Comparison of ENCODE assay signal across 22 cellular contexts in genomic region chr1:200631375-200631774, GRCh38. TPM values are rescaled to one million over a fixed set of nuclear protein-coding genes. Genes with fewer than 3 reads are reported as not detected.
DNase-seq lines count a peak whose midpoint lies in the region; ATAC-seq, FAIRE-seq and TF ChIP-seq lines count a peak whose summit lies in the region.
"Had no signal": no experiment of that assay in that cellular context is flagged by ENCODE, and none has a peak within 500 bp of the region (broad histone marks: within the 10 kb centered on the region; RNA-seq: fewer than 3 reads in every experiment).

No MANE protein-coding gene starts in this region.

- no peaks in the 10 kb centered on the region for H3K36me3 Mint-ChIP-seq in mesothelial cell of epicardium
- H3K36me3 Mint-ChIP-seq: CD8-positive, alpha-beta T cell had no signal

- H3K27me3 Mint-ChIP-seq in mesothelial cell of epicardium (ENCODE audit: low read depth) = no peaks in the 10 kb centered on the region
- H3K27me3 Mint-ChIP-seq: B cell; CD4-positive, alpha-beta T cell had no signal

- TF ChIP-seq CTCF in HepG2 (CRISPR knock-in tag; IDR thresholded peaks at IDR 0.05) = no peak
- no peak for TF ChIP-seq CTCF in right lobe of liver (IDR thresholded peaks at IDR 0.05)
- no peak for TF ChIP-seq CTCF in mesothelial cell of epicardium (IDR thresholded peaks at IDR 0.05; ENCODE audit: unreplicated experiment)

- H3K4me2 ChIP-seq in HepG2 (ENCODE audit: low read depth, low read length) = no peak overlapping the region
- H3K4me2 ChIP-seq: A549; BLaER1 treated with 17β-estradiol and CSF1 and Interleukin-3, amounts not matched to agents 10 nM and 100 nM had no signal

- no peak for TF ChIP-seq EP300 in HepG2 (IDR thresholded peaks at IDR 0.05; ENCODE audit: low read depth in 2 of 2, low read length in 2 of 2)
- TF ChIP-seq EP300 in HepG2 (CRISPR knock-in tag; IDR thresholded peaks at IDR 0.05; ENCODE audit: borderline replicate concordance) = no peak

- TF ChIP-seq RAD21 in HepG2 (CRISPR knock-in tag; IDR thresholded peaks at IDR 0.05) = no peak

- no peaks in the 10 kb centered on the region for H3K79me2 ChIP-seq in HepG2 (ENCODE audit: insufficient read depth, low read length)

- no peak for FAIRE-seq in HepG2 (lab: Jason Lieb, UNC)
- FAIRE-seq: A549, D721Med, G401.6, GM12878, GM12892, GM18507 had no signal

- H3K27ac Mint-ChIP-seq in mesothelial cell of epicardium = peak overlapping the region; percentile 34
- H3K27ac Mint-ChIP-seq: B cell; CD4-positive, alpha-beta T cell; CD8-positive, alpha-beta T cell had no signal

- POLR2A ChIA-PET in HepG2 (lab: Yijun Ruan, JAX) = no interaction called here

- no peak overlapping the region for H3K4me3 ChIP-seq in HepG2 (replicated peaks in 1 of 3; ENCODE audit: insufficient read depth in 1 of 3, low read depth in 2 of 3, low read length in 3 of 3)
- no peak overlapping the region for H3K4me3 ChIP-seq in right lobe of liver
- H3K4me3 ChIP-seq: A549; BLaER1 treated with 17β-estradiol and CSF1 and Interleukin-3, amounts not matched to agents 10 nM and 100 nM; GM12878 had no signal

- BruUV-seq in HepG2 (replicated peaks; lab: Mats Ljungman, UMichigan) = no TSS peak

- no peak overlapping the region for H3K4me3 Mint-ChIP-seq in mesothelial cell of epicardium
- H3K4me3 Mint-ChIP-seq: B cell; CD4-positive, alpha-beta T cell; CD8-positive, alpha-beta T cell had no signal

- H4K20me1 ChIP-seq in HepG2 (ENCODE audit: insufficient read depth, low read length) = no peaks in the 10 kb centered on the region
- H4K20me1 ChIP-seq: BLaER1 treated with 17β-estradiol and CSF1 and Interleukin-3, amounts not matched to agents 10 nM and 100 nM had no signal

- peaks cover 11% of the 10 kb centered on the region for H3K4me1 Mint-ChIP-seq in mesothelial cell of epicardium

- no peaks in the 10 kb centered on the region for H3K9me3 ChIP-seq in HepG2 (ENCODE audit: low read length)
- no peaks in the 10 kb centered on the region for H3K9me3 ChIP-seq in right lobe of liver
- H3K9me3 ChIP-seq: A549; BLaER1 treated with 17β-estradiol and CSF1 and Interleukin-3, amounts not matched to agents 10 nM and 100 nM; Caco-2 had no signal

- H3K4me1 ChIP-seq in HepG2 (ENCODE audit: insufficient read depth, low read length) (peaks cover 10% of the 10 kb centered on the region), right lobe of liver (no peaks in the 10 kb centered on the region)
- H3K4me1 ChIP-seq: A549 had no signal

- TF ChIP-seq POLR2A in HepG2 (IDR thresholded peaks at IDR 0.05; ENCODE audit: insufficient read depth in 1 of 2, low read depth in 2 of 2, low read length in 2 of 2) (no peak), right lobe of liver (IDR thresholded peaks at IDR 0.05) (no peak)

- no peak overlapping the region for H3K27ac ChIP-seq in HepG2 (ENCODE audit: extremely low read length, insufficient read depth, low read length)
- no peak overlapping the region for H3K27ac ChIP-seq in right lobe of liver
- H3K27ac ChIP-seq: 22Rv1; A549; BLaER1 treated with 17β-estradiol and CSF1 and Interleukin-3, amounts not matched to agents 10 nM and 100 nM; C4-2B had no signal

- no peak overlapping the region for H2AFZ ChIP-seq in HepG2 (ENCODE audit: low read length)

- intact Hi-C loops in HepG2 (cut with micrococcal nuclease; ENCODE audit: unreplicated experiment) = no loop called here
- intact Hi-C loops in right lobe of liver (cut with DNase I) = no loop called here

- CTCF ChIA-PET in HepG2 (lab: Yijun Ruan, JAX; ENCODE audit: low intra/inter-chr PET ratio, low total read pairs) = no interaction called here

- H3K27me3 ChIP-seq in HepG2 (ENCODE audit: control insufficient read depth in 1 of 2, insufficient read depth in 2 of 2, low read length in 2 of 2) = no peaks in the 10 kb centered on the region
- no peaks in the 10 kb centered on the region for H3K27me3 ChIP-seq in right lobe of liver
- H3K27me3 ChIP-seq: BLaER1 treated with 17β-estradiol and CSF1 and Interleukin-3, amounts not matched to agents 10 nM and 100 nM had no signal

- WGBS in HepG2 (ENCODE audit: low lambda C conversion rate) = 31% methylated on average over 1 of the region's 1 CpG
- 71% methylated on average over 1 of the region's 1 CpG for WGBS in right lobe of liver (ENCODE audit: insufficient coverage, low coverage, low lambda C conversion rate, missing lambda C conversion rate)

- in situ Hi-C loops in HepG2 (cut with HindIII; ENCODE audit: extremely low pct_ligation_motif_present, low pct_unique_long_range_greater_than_20kb) = no loop called here

- H3K9ac ChIP-seq in HepG2 (ENCODE audit: insufficient read depth, low read depth, low read length) = no peak overlapping the region
- H3K9ac ChIP-seq: BLaER1 treated with 17β-estradiol and CSF1 and Interleukin-3, amounts not matched to agents 10 nM and 100 nM had no signal

- DNase-seq in HepG2 (ENCODE audit: low spot score) (no peak), right lobe of liver (no peak), mesothelial cell of epicardium (ENCODE audit: low spot score in 2 of 2, unreplicated experiment in 2 of 2) (no peak), superior temporal gyrus (ENCODE audit: extremely low spot score) (no peak), GM03348 (ENCODE audit: low spot score) (no peak)
- DNase-seq: AML-193; Caco-2; Calu3; CD4-positive, alpha-beta T cell; CD8-positive, alpha-beta T cell; DMS79 treated with DMSO at 0.1 percent for 48 hours; GF-D8 had no signal

- no peak for ATAC-seq in HepG2
- ATAC-seq in right lobe of liver = no peak
- ATAC-seq: A549; CD8-positive, alpha-beta T cell; GM12878 had no signal

- no peaks in the 10 kb centered on the region for H3K9me3 Mint-ChIP-seq in mesothelial cell of epicardium
- H3K9me3 Mint-ChIP-seq: CD4-positive, alpha-beta T cell; CD8-positive, alpha-beta T cell had no signal

- H3K36me3 ChIP-seq in HepG2 (replicated peaks in 1 of 2; ENCODE audit: control insufficient read depth in 1 of 2, insufficient read depth in 2 of 2, low read length in 2 of 2) = no peaks in the 10 kb centered on the region
- H3K36me3 ChIP-seq in right lobe of liver = no peaks in the 10 kb centered on the region
- H3K36me3 ChIP-seq: BLaER1 treated with 17β-estradiol and CSF1 and Interleukin-3, amounts not matched to agents 10 nM and 100 nM had no signal

TF ChIP-seq in HepG2, 621 proteins besides CTCF, POLR2A, EP300 and RAD21 (continues in another document):
- peak; percentile 55 for TF ChIP-seq ZNF629 (CRISPR knock-in tag; conservative IDR thresholded peaks at IDR 0.05)

RNA-seq across cellular contexts. Expression of gene KIF14, which starts 10.8 kb away (rescaled TPM):
- total RNA-seq in HepG2 (2016; rRNA removed; fragmentation: Illumina TruSeq; extraction: Trizol) (11.2 and 17.5 TPM in 2 replicates), right lobe of liver (under 1 TPM; 0.15 to 0.49 (median 0.38) TPM), mesothelial cell of epicardium (5.1 to 5.7 TPM (median 5.5 TPM) in 3 replicates)
- total RNA-seq in HepG2 (2016; cell fraction: cytosol; rRNA removed; fragmentation: Illumina TruSeq; extraction: Trizol; ENCODE audit: low read depth) = 2.7 and 3.1 TPM in 2 replicates
- total RNA-seq in HepG2 (2016; cell fraction: insoluble cytoplasmic fraction; rRNA removed; fragmentation: Illumina TruSeq; extraction: Trizol) = 10.9 and 17.7 TPM in 2 replicates
- total RNA-seq in HepG2 (2016; cell fraction: membrane; rRNA removed; fragmentation: Illumina TruSeq; extraction: Trizol) = 3.5 and 4.2 TPM in 2 replicates
- 10.2 and 10.3 TPM in 2 replicates for total RNA-seq in HepG2 (2016; cell fraction: nucleus; rRNA removed; fragmentation: Illumina TruSeq; extraction: Trizol)
- polyA plus RNA-seq in HepG2 (2011; rRNA removed) = 1.5 and 3.3 TPM in 2 replicates
- polyA plus RNA-seq in HepG2 (2011; cell fraction: cytosol; rRNA removed) = 0.79 and 0.88 TPM in 2 replicates
- 1.7 and 2.1 TPM in 2 replicates for polyA plus RNA-seq in HepG2 (2011; cell fraction: nucleus; rRNA removed)
- 1.9 and 4.0 TPM in 2 replicates for polyA plus RNA-seq in HepG2 (2012)
- polyA plus RNA-seq in HepG2 (2016; cell fraction: cytosol; fragmentation: Illumina TruSeq; extraction: Trizol; ENCODE audit: low read depth) = 0.09 and 0.12 TPM in 2 replicates
- polyA plus RNA-seq in HepG2 (2016; cell fraction: insoluble cytoplasmic fraction; fragmentation: Illumina TruSeq; extraction: Trizol; ENCODE audit: low read depth) = 7.9 and 9.4 TPM in 2 replicates
- 0.41 and 0.43 TPM in 2 replicates for polyA plus RNA-seq in HepG2 (2016; cell fraction: membrane; fragmentation: Illumina TruSeq; extraction: Trizol; ENCODE audit: low read depth)
- 13.9 and 16.4 TPM in 2 replicates for polyA plus RNA-seq in HepG2 (2016; cell fraction: nucleus; fragmentation: Illumina TruSeq; extraction: Trizol; ENCODE audit: insufficient read depth, low read depth)
- 1.3 and 7.8 TPM in 2 replicates for polyA minus RNA-seq in HepG2 (2011; rRNA and poly(A)+ RNA removed; ENCODE audit: low replicate concordance)
- polyA minus RNA-seq in HepG2 (2011; cell fraction: cytosol; rRNA and poly(A)+ RNA removed) = 3.0 and 3.9 TPM in 2 replicates
- 5.8 and 6.8 TPM in 2 replicates for polyA minus RNA-seq in HepG2 (2011; cell fraction: nucleus; rRNA and poly(A)+ RNA removed)

RNA-seq across cellular contexts. Expression of gene DDX59, which starts 38.3 kb away (rescaled TPM):
- total RNA-seq in HepG2 (2016; rRNA removed; fragmentation: Illumina TruSeq; extraction: Trizol) = 14.8 and 21.7 TPM in 2 replicates
- total RNA-seq in HepG2 (2016; cell fraction: cytosol; rRNA removed; fragmentation: Illumina TruSeq; extraction: Trizol; ENCODE audit: low read depth) = 9.7 and 10.1 TPM in 2 replicates
- total RNA-seq in HepG2 (2016; cell fraction: insoluble cytoplasmic fraction; rRNA removed; fragmentation: Illumina TruSeq; extraction: Trizol) = 15.3 and 21.6 TPM in 2 replicates
- 15.6 and 16.7 TPM in 2 replicates for total RNA-seq in HepG2 (2016; cell fraction: membrane; rRNA removed; fragmentation: Illumina TruSeq; extraction: Trizol)
- 9.1 and 12.1 TPM in 2 replicates for total RNA-seq in HepG2 (2016; cell fraction: nucleus; rRNA removed; fragmentation: Illumina TruSeq; extraction: Trizol)
- 11.5 and 12.1 TPM in 2 replicates for polyA plus RNA-seq in HepG2 (2011; rRNA removed)
- polyA plus RNA-seq in HepG2 (2011; cell fraction: cytosol; rRNA removed) = 6.3 and 9.1 TPM in 2 replicates
- polyA plus RNA-seq in HepG2 (2011; cell fraction: nucleus; rRNA removed) = 6.7 and 7.1 TPM in 2 replicates
- polyA plus RNA-seq in HepG2 (2012) = 9.1 and 10.8 TPM in 2 replicates
- polyA plus RNA-seq in HepG2 (2016; cell fraction: cytosol; fragmentation: Illumina TruSeq; extraction: Trizol; ENCODE audit: low read depth) = 4.8 and 6.4 TPM in 2 replicates
- polyA plus RNA-seq in HepG2 (2016; cell fraction: insoluble cytoplasmic fraction; fragmentation: Illumina TruSeq; extraction: Trizol; ENCODE audit: low read depth) = 23.9 and 24.2 TPM in 2 replicates
- 7.6 and 9.1 TPM in 2 replicates for polyA plus RNA-seq in HepG2 (2016; cell fraction: membrane; fragmentation: Illumina TruSeq; extraction: Trizol; ENCODE audit: low read depth)
- 20.1 and 20.2 TPM in 2 replicates for polyA plus RNA-seq in HepG2 (2016; cell fraction: nucleus; fragmentation: Illumina TruSeq; extraction: Trizol; ENCODE audit: insufficient read depth, low read depth)
- polyA minus RNA-seq in HepG2 (2011; rRNA and poly(A)+ RNA removed; ENCODE audit: low replicate concordance) = 4.5 and 17.0 TPM in 2 replicates
- polyA minus RNA-seq in HepG2 (2011; cell fraction: cytosol; rRNA and poly(A)+ RNA removed) = 4.5 and 6.7 TPM in 2 replicates
- 12.6 and 15.3 TPM in 2 replicates for polyA minus RNA-seq in HepG2 (2011; cell fraction: nucleus; rRNA and poly(A)+ RNA removed)
- 10 to 100 TPM in 1 of 6 experiments, 1 to 10 TPM in 5; 6.7 to 12.4 (median 8.8) TPM for total RNA-seq in right lobe of liver
- 24.5 to 26.4 TPM (median 25.3 TPM) in 3 replicates for total RNA-seq in mesothelial cell of epicardium
